31 cellular contexts compared by ENCODE assay signal in genomic region chrX:11952176-11952720, GRCh38.
DNase-seq lines count a peak whose midpoint lies in the region; ATAC-seq and TF ChIP-seq lines count a peak whose summit lies in the region.
"Had no signal": no experiment of that assay in that cellular context is flagged by ENCODE, and none has a peak within 500 bp of the region (broad histone marks: within the 10 kb centered on the region; RNA-seq: fewer than 3 reads in every experiment).

No MANE protein-coding gene starts in this region.

- BruUV-seq in A673 (replicated peaks; lab: Mats Ljungman, UMichigan), result no TSS peak
- BruUV-seq in IMR-90 (replicated peaks; lab: Mats Ljungman, UMichigan), result no TSS peak

- H2AK5ac ChIP-seq in IMR-90 (ENCODE audit: low read depth, low read length), result peak overlapping the region; percentile 63; the same call in 1 of the 2 replicates

- H3K4me3 ChIP-seq in A673 (ENCODE audit: low read depth, low read length, poor library complexity, severe bottlenecking) (no peak overlapping the region), IMR-90 (ENCODE audit: insufficient read depth, low read depth, low read length) (no peak overlapping the region), choroid plexus epithelial cell (ENCODE audit: low read depth, low read length) (no peak overlapping the region), sigmoid colon (no peak overlapping the region)
- H3K4me3 ChIP-seq: colonic mucosa, lower lobe of right lung, MG63, ovary, stomach, vagina had no signal

- ATAC-seq in IMR-90 (ENCODE audit: low read depth) (no peak), HG03108 (IDR thresholded peaks at IDR 0.05; ENCODE audit: unreplicated experiment) (no peak), GM18858 (IDR thresholded peaks at IDR 0.05; ENCODE audit: unreplicated experiment) (no peak)
- ATAC-seq: activated CD4-positive, alpha-beta T cell treated with anti-CD3 and anti-CD28 coated beads for 36 hours; activated CD8-positive, alpha-beta T cell treated with anti-CD3 and anti-CD28 coated beads for 36 hours; lower lobe of right lung; PC-3 had no signal

- peak overlapping the region; percentile 54; the same call in 1 of the 3 replicates for H2BK15ac ChIP-seq in IMR-90 (ENCODE audit: low read depth, low read length)

- no peak for TF ChIP-seq EP300 in sigmoid colon (IDR thresholded peaks at IDR 0.05)

- H3K18ac ChIP-seq in IMR-90 (ENCODE audit: low read depth, low read length), result no peak overlapping the region; the same call in 1 of the 2 replicates

- H3K9me3 ChIP-seq in A673 (ENCODE audit: low read depth, low read length, poor library complexity, severe bottlenecking) (no peaks in the 10 kb centered on the region), IMR-90 (ENCODE audit: control insufficient read depth, insufficient read depth, low read length) (no peaks in the 10 kb centered on the region), sigmoid colon (no peaks in the 10 kb centered on the region)
- H3K9me3 ChIP-seq: colonic mucosa, lower lobe of right lung, MG63, ovary, stomach, vagina had no signal

- no peak overlapping the region for H2AFZ ChIP-seq in IMR-90 (replicated peaks; ENCODE audit: low read length, poor library complexity)

- TF ChIP-seq POLR2A in IMR-90 (IDR thresholded peaks at IDR 0.05; ENCODE audit: low read depth, low read length) (no peak), sigmoid colon (IDR thresholded peaks at IDR 0.05) (no peak)

- CTCF ChIA-PET in A673 (lab: Charles Lee) (interaction anchor here (0.8 kb wide), 1 partner anchor 8 kb away, joined by 4 read pairs; no protein-coding TSS in a partner anchor), IMR-90 (lab: Yijun Ruan, JAX) (no interaction called here)

- no peaks in the 10 kb centered on the region for H3K79me1 ChIP-seq in IMR-90 (ENCODE audit: low read depth in 1 of 2, low read length in 2 of 2)

- H2BK20ac ChIP-seq in IMR-90 (ENCODE audit: low read depth, low read length), result peak overlapping the region; percentile 28; the same call in 1 of the 2 replicates

- in situ Hi-C loops in IMR-90 (cut with MboI; ENCODE audit: low sequenced_read_pairs), result no loop called here

- dilution Hi-C loops in IMR-90 (cut with HindIII; ENCODE audit: low sequenced_read_pairs, unreplicated experiment), result no loop called here

- H3K27ac ChIP-seq in A673 (ENCODE audit: low read depth, low read length, poor library complexity, severe bottlenecking) (no peak overlapping the region), IMR-90 (ENCODE audit: insufficient read depth, low read length) (no peak overlapping the region; the same call in 1 of the 2 replicates), sigmoid colon (no peak overlapping the region)
- H3K27ac ChIP-seq: colonic mucosa, lower lobe of right lung, ovary, stomach, vagina, VCaP had no signal

- H3K27me3 ChIP-seq in A673 (replicated peaks; ENCODE audit: insufficient read depth, low read depth, low read length, poor library complexity), result no peaks in the 10 kb centered on the region
- no peaks in the 10 kb centered on the region for H3K27me3 ChIP-seq in IMR-90 (ENCODE audit: control insufficient read depth, insufficient read depth, low read length)
- H3K27me3 ChIP-seq in sigmoid colon, result no peaks in the 10 kb centered on the region
- H3K27me3 ChIP-seq: colonic mucosa, MG63, ovary, stomach, vagina had no signal

- POLR2A ChIA-PET in A673 (lab: Charles Lee; ENCODE audit: low non-redundant PET), result no interaction called here
- POLR2A ChIA-PET in IMR-90 (lab: Charles Lee; ENCODE audit: unreplicated experiment), result no interaction called here

- no peak overlapping the region for H2BK5ac ChIP-seq in IMR-90 (ENCODE audit: low read depth, low read length, poor library complexity, severe bottlenecking)

- no peak overlapping the region for H3K14ac ChIP-seq in IMR-90 (replicated peaks; ENCODE audit: low read depth, low read length)

- peak; percentile 47 for DNase-seq in A673 (ENCODE audit: low spot score)
- peak; percentile 25 for DNase-seq in IMR-90
- DNase-seq in choroid plexus epithelial cell (ENCODE audit: low read depth), result peak; percentile 41
- peak; percentile 19 for DNase-seq in iPS-NIHi7 (ENCODE audit: extremely low spot score)
- no peak for DNase-seq in ureter (ENCODE audit: low spot score)
- no peak for DNase-seq in sigmoid colon
- DNase-seq: activated CD4-positive, alpha-beta T cell treated with anti-CD3 and anti-CD28 coated beads for 36 hours; activated CD8-positive, alpha-beta memory T cell treated with anti-CD3 and anti-CD28 coated beads, Interleukin-2, amount 50 U/mL, for 48 hours; activated CD8-positive, alpha-beta T cell treated with anti-CD3 and anti-CD28 coated beads for 36 hours; activated naive CD4-positive, alpha-beta T cell treated with anti-CD3 and anti-CD28 coated beads for 36 hours; CD4-positive, alpha-beta memory T cell; colonic mucosa; effector CD4-positive, alpha-beta T cell; EL; glutamatergic neuron; KG1; lower lobe of right lung; MG63; NCI-H1105; NCI-H187 treated with DMSO at 0.1 percent for 48 hours; NCI-H526; NK-92 treated with Interleukin-12 subunit alpha and Interleukin-12 subunit beta, amount 100 ng/mL, for 24 hours; ovary; PC-3; SHP77; stimulated activated CD8-positive, alpha-beta memory T cell treated with anti-CD3 and anti-CD28 coated beads, Interleukin-4, amount 100 ng/mL, for 48 hours; stomach had no signal

- no peaks in the 10 kb centered on the region for H3K4me1 ChIP-seq in A673 (ENCODE audit: insufficient read depth, low read length, poor library complexity, severe bottlenecking)
- peaks cover 5% of the 10 kb centered on the region for H3K4me1 ChIP-seq in IMR-90 (ENCODE audit: control insufficient read depth, insufficient read depth, low read length)
- no peaks in the 10 kb centered on the region for H3K4me1 ChIP-seq in sigmoid colon
- H3K4me1 ChIP-seq: colonic mucosa, lower lobe of right lung, stomach, vagina had no signal

- H4K5ac ChIP-seq in IMR-90 (ENCODE audit: low read depth, low read length), result no peak overlapping the region

- H2AK9ac ChIP-seq in IMR-90 (replicated peaks; ENCODE audit: low read depth, low read length, poor library complexity), result no peak overlapping the region

- H4K91ac ChIP-seq in IMR-90 (ENCODE audit: insufficient read depth, low read depth, low read length), result peak overlapping the region; percentile 62; the same call in 1 of the 2 replicates

- peak overlapping the region; percentile 81 for H2BK120ac ChIP-seq in IMR-90 (ENCODE audit: low read depth, low read length)

- H3K56ac ChIP-seq in IMR-90 (ENCODE audit: extremely low read depth, insufficient read depth, low read length), result no peak overlapping the region

- peak overlapping the region; percentile 70 for H3K4ac ChIP-seq in IMR-90 (ENCODE audit: low read depth, low read length)

- no peaks in the 10 kb centered on the region for H3K9me1 ChIP-seq in IMR-90 (ENCODE audit: insufficient read depth, low read length)

- H4K20me1 ChIP-seq in IMR-90 (ENCODE audit: insufficient read depth, low read length), result no peaks in the 10 kb centered on the region

- H3K23ac ChIP-seq in IMR-90 (ENCODE audit: low read depth, low read length), result no peak overlapping the region

- TF ChIP-seq RAD21 in IMR-90 (IDR thresholded peaks at IDR 0.05; ENCODE audit: low read length), result no peak

- no peak overlapping the region for H3K9ac ChIP-seq in IMR-90 (ENCODE audit: low read depth, low read length)

- intact Hi-C loops in A673 (cut with micrococcal nuclease; ENCODE audit: unreplicated experiment), result no loop called here
- intact Hi-C loops in IMR-90 (cut with micrococcal nuclease), result no loop called here
- intact Hi-C loops in sigmoid colon (cut with DNase I), result no loop called here

- TF ChIP-seq CTCF in A673 (conservative IDR thresholded peaks at IDR 0.05; ENCODE audit: low read depth, low read length) (no peak), IMR-90 (conservative IDR thresholded peaks at IDR 0.05; ENCODE audit: low read depth, low read length) (no peak), choroid plexus epithelial cell (conservative IDR thresholded peaks at IDR 0.05; ENCODE audit: low read depth, low read length) (no peak), sigmoid colon (IDR thresholded peaks at IDR 0.05) (no peak)

- peak overlapping the region; percentile 8 to 22; a peak in 2 of 4 replicates for H4K8ac ChIP-seq in IMR-90 (ENCODE audit: low read depth in 2 of 2, low read length in 2 of 2)

- H3K36me3 ChIP-seq in A673 (ENCODE audit: insufficient read depth, low read length, poor library complexity, severe bottlenecking), result no peaks in the 10 kb centered on the region
- H3K36me3 ChIP-seq in IMR-90 (ENCODE audit: control insufficient read depth, insufficient read depth, low read length), result no peaks in the 10 kb centered on the region
- no peaks in the 10 kb centered on the region for H3K36me3 ChIP-seq in sigmoid colon
- H3K36me3 ChIP-seq: colonic mucosa, lower lobe of right lung, MG63, ovary, stomach, vagina had no signal

- no CpG with 5 or more reads among the region's 4 CpGs for WGBS in IMR-90 (ENCODE audit: extremely low coverage in 2 of 2, insufficient read length in 1 of 2), 2 experiments
- WGBS in sigmoid colon, 2 donors, result 76 to 79% methylated on average over 4 of the region's 4 CpGs

- H3K4me2 ChIP-seq in IMR-90 (ENCODE audit: low read depth, low read length), result no peak overlapping the region

TF ChIP-seq in IMR-90, 13 proteins besides CTCF, POLR2A, EP300 and RAD21 (continues in another document):
- TF ChIP-seq MAFK (IDR thresholded peaks at IDR 0.05; ENCODE audit: low read depth, low read length), result no peak
- no peak for TF ChIP-seq SMC3 (IDR thresholded peaks at IDR 0.05; ENCODE audit: low read depth, low read length)
- no peak for TF ChIP-seq BHLHE40 (IDR thresholded peaks at IDR 0.05; ENCODE audit: low read depth, low read length)
- TF ChIP-seq MXI1 (IDR thresholded peaks at IDR 0.05; ENCODE audit: borderline replicate concordance, low read depth, low read length), result no peak
- no peak for TF ChIP-seq CHD1 (IDR thresholded peaks at IDR 0.05; ENCODE audit: low read depth, low read length)
- no peak for TF ChIP-seq RFX5 (IDR thresholded peaks at IDR 0.05; ENCODE audit: low read depth, low read length)
- no peak for TF ChIP-seq RCOR1 (IDR thresholded peaks at IDR 0.05; ENCODE audit: insufficient replicate concordance, low read length)
- no peak for TF ChIP-seq ELK1 (IDR thresholded peaks at IDR 0.05; ENCODE audit: borderline replicate concordance, low read depth, low read length)
- TF ChIP-seq FOS (IDR thresholded peaks at IDR 0.05; ENCODE audit: low read depth, low read length), result no peak

Comparison
In these comparisons a context has a peak if more than half of its experiments do, and no peak if none do; other contexts are left out.
1. DNase-seq: peak in A673 (single experiment), IMR-90 (single experiment), choroid plexus epithelial cell (single experiment) and iPS-NIHi7 (single experiment); none in ureter (single experiment) and sigmoid colon (single experiment).